In the genomic region with DNA sequence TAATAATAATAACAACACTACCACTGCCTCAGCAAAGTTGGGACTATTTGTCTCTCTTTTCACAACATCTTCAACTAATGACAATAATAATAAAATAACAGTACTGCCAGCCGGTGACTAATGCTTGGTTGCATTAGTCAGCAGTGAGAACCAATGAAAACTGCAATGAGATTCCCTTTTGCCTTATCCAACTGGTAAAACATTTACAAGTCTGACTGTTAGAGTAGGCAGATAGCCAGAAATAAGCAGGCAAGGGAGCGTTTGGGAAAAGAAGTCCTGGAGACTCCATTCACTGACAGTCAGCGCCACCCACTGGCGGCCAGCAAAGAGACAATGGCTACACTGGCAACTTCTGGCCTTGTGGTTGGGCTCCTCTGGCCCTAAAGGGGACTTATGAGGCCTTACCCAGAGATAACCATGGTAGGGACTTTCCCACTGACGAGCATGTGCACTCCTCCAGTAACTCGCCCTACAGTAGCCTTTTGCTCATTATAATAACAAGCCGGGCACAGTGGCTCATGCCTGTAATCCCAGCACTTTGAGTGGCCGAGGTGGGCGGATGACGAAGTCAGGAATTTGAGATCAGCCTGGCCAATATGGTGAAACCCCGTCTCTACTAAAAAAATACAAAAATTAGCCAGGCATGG, we compare ENCODE assay signal across 8 cellular contexts. TPM values are rescaled to one million over a fixed set of nuclear protein-coding genes. Genes with fewer than 3 reads are reported as not detected.
DNase-seq lines count a peak whose midpoint lies in the region; ATAC-seq and TF ChIP-seq lines count a peak whose summit lies in the region.

No MANE protein-coding gene starts in this region.

- POLR2A ChIA-PET in AG04449 (lab: Yijun Ruan, JAX): no interaction called here

- no peak overlapping the region for H3K9ac ChIP-seq in SK-N-MC (ENCODE audit: insufficient read length)

- ATAC-seq in mucosa of descending colon (peak; percentile 63), HG03378 (IDR thresholded peaks at IDR 0.05; ENCODE audit: unreplicated experiment) (no peak), HG03520 (IDR thresholded peaks at IDR 0.05; ENCODE audit: unreplicated experiment) (no peak)

- no peak overlapping the region; the same call in 1 of the 2 replicates for H3K4me3 ChIP-seq in AG04449 (ENCODE audit: low read depth, low read length)
- H3K4me3 ChIP-seq in GM12864 (ENCODE audit: low read depth, low read length): no peak overlapping the region
- H3K4me3 ChIP-seq in SK-N-MC: no peak overlapping the region
- H3K4me3 ChIP-seq in mucosa of descending colon: no peak overlapping the region

- CTCF ChIA-PET in AG04449 (lab: Yijun Ruan, JAX): interaction anchor here (2.2 to 5.4 kb wide), 6 partner anchors 16 to 257 kb away, joined by 6 to 120 read pairs (median 42); no protein-coding TSS in a partner anchor

- no peak overlapping the region for H3K27ac ChIP-seq in SK-N-MC
- peak overlapping the region; percentile 76 for H3K27ac ChIP-seq in epithelial cell of prostate

- no peaks in the 10 kb centered on the region for H3K9me3 ChIP-seq in SK-N-MC (ENCODE audit: low read depth, low read length)
- no peaks in the 10 kb centered on the region for H3K9me3 ChIP-seq in mucosa of descending colon

- DNase-seq in AG04449 (ENCODE audit: low read depth, low spot score): peak; percentile 99
- peak; percentile 44 for DNase-seq in GM12864 (ENCODE audit: low read depth)
- peak; percentile 81 for DNase-seq in NAMALWA (ENCODE audit: low spot score)
- DNase-seq in SK-N-MC (ENCODE audit: low read depth, low spot score): peak; percentile 44
- DNase-seq in epithelial cell of prostate (ENCODE audit: low read depth, low spot score): peak; percentile 95
- DNase-seq in mucosa of descending colon: peak; percentile 89 to 91 (median 90)

- H3K4me1 ChIP-seq in mucosa of descending colon (ENCODE audit: low read depth): peaks cover 31% of the 10 kb centered on the region

- TF ChIP-seq CTCF in AG04449 (IDR thresholded peaks at IDR 0.05; ENCODE audit: insufficient read depth, low read length, missing control alignments) (peak; percentile 85), GM12864 (IDR thresholded peaks at IDR 0.05; ENCODE audit: low read depth, low read length, missing control alignments) (peak; percentile 79), mucosa of descending colon (IDR thresholded peaks at IDR 0.05) (peak; percentile 78)

- intact Hi-C loops in mucosa of descending colon (cut with DNase I, micrococcal nuclease): no loop called here

- H3K36me3 ChIP-seq in SK-N-MC (ENCODE audit: insufficient read depth, low read length): no peaks in the 10 kb centered on the region
- H3K36me3 ChIP-seq in mucosa of descending colon (ENCODE audit: low read depth): no peaks in the 10 kb centered on the region

RNA-seq across cellular contexts. Expression of a gene that starts 3.4 kb away (rescaled TPM):
- total RNA-seq in mucosa of descending colon: 10 to 100 TPM; 70.3 to 84.1 (median 80.0) TPM

RNA-seq across cellular contexts. Expression of a gene that starts 21.2 kb away (rescaled TPM):
- 1 to 10 TPM in 2 of 3 donors, under 1 TPM in 1; 0.87 to 5.4 (median 3.4) TPM for total RNA-seq in mucosa of descending colon

Comparison
In these comparisons a context has a peak if more than half of its experiments do, and no peak if none do; other contexts are left out.
1. DNase-seq: peak in every context shown above with its lines; median percentile 99 in AG04449; 95 in epithelial cell of prostate; 90 in mucosa of descending colon; 81 in NAMALWA; 44 in GM12864; 44 in SK-N-MC.